In genomic region chr17:18383079-18383481, GRCh38 we compare ENCODE assay signal across 12 cellular contexts. TPM values are rescaled to one million over a fixed set of nuclear protein-coding genes. Genes with fewer than 3 reads are reported as not detected.
A peak's percentile ranks its signal among the peaks of the same experiment; 100 is the strongest.
DNase-seq lines count a peak whose midpoint lies in the region; ATAC-seq and TF ChIP-seq lines count a peak whose summit lies in the region.
"Not testable (repeated sequence)": the region's sequence is repeated elsewhere in the genome, so short reads cannot be mapped to it uniquely, and the experiment has no call there.
"Had no signal": no experiment of that assay in that cellular context is flagged by ENCODE, and none has a peak within 500 bp of the region (broad histone marks: within the 10 kb centered on the region; RNA-seq: fewer than 3 reads in every experiment).

No MANE protein-coding gene starts in this region.

- not testable (repeated sequence) for H3K27ac Mint-ChIP-seq in T-helper 17 cell; central memory CD8-positive, alpha-beta T cell (ENCODE audit: low read depth)

- not testable (repeated sequence) for H3K36me3 ChIP-seq in DND-41 (ENCODE audit: insufficient read depth, low read length)

- H4K20me1 ChIP-seq in DND-41 (ENCODE audit: insufficient read depth, low read length), result not testable (repeated sequence)

- H3K79me2 ChIP-seq in DND-41 (ENCODE audit: insufficient read depth, low read length), result not testable (repeated sequence)

- not testable (repeated sequence) for H2AFZ ChIP-seq in DND-41 (ENCODE audit: low read depth, low read length)

- peaks cover 11% of the 10 kb centered on the region for H3K27me3 Mint-ChIP-seq in T-helper 17 cell
- peaks cover 14% of the 10 kb centered on the region for H3K27me3 Mint-ChIP-seq in central memory CD8-positive, alpha-beta T cell

- H3K4me2 ChIP-seq in DND-41 (ENCODE audit: insufficient read depth, low read length), result not testable (repeated sequence)

- H3K27ac ChIP-seq in DND-41 (ENCODE audit: low read length), result not testable (repeated sequence)

- not testable (repeated sequence) for TF ChIP-seq CTCF in DND-41 (IDR thresholded peaks at IDR 0.05; ENCODE audit: borderline replicate concordance, extremely low read depth, low read length, poor library complexity, severe bottlenecking)

- not testable (repeated sequence) for H3K9me3 ChIP-seq in DND-41 (ENCODE audit: insufficient read depth, low read length, severe bottlenecking); T-helper 17 cell (ENCODE audit: control insufficient read depth, low read length, poor library complexity, severe bottlenecking)

- H3K27me3 ChIP-seq in DND-41 (ENCODE audit: insufficient read depth, low read length, poor library complexity), result not testable (repeated sequence)

- H3K4me3 ChIP-seq in DND-41 (ENCODE audit: low read depth in 1 of 2, low read length in 2 of 2), result not testable (repeated sequence)

- peak; percentile 77 for ATAC-seq in DND-41 (ENCODE audit: insufficient read depth, low read depth)
- peak; percentile 75 for ATAC-seq in T-helper 17 cell
- peak; percentile 58 for ATAC-seq in central memory CD8-positive, alpha-beta T cell (replicated peaks; ENCODE audit: extremely low read depth, poor library complexity, severe bottlenecking)

- not testable (repeated sequence) for H3K36me3 Mint-ChIP-seq in T-helper 17 cell (ENCODE audit: low read depth); central memory CD8-positive, alpha-beta T cell (ENCODE audit: insufficient read depth)

- DNase-seq in DND-41 (peak; percentile 59), NCI-H146 treated with DMSO at 0.1 percent for 48 hours (lab: John Stamatoyannopoulos, UW; ENCODE audit: unreplicated experiment) (peak; percentile 11), mesenteric fat pad (ENCODE audit: low spot score) (peak; percentile 86)
- not testable (repeated sequence) for DNase-seq in T-helper 17 cell; central memory CD8-positive, alpha-beta T cell (ENCODE audit: low spot score in 2 of 2)
- DNase-seq in activated CD8-positive, alpha-beta memory T cell treated with anti-CD3 and anti-CD28 coated beads, Interleukin-2, amount 50 U/mL, for 4 hours, result peak; percentile 25
- peak; percentile 15 for DNase-seq in stimulated activated CD4-positive, alpha-beta T cell treated with anti-CD3 and anti-CD28 coated beads, Interleukin-1b, Interleukin-23, amount 100 ng/mL, for 48 hours

- H3K4me1 ChIP-seq in DND-41 (ENCODE audit: insufficient read depth, low read length), result not testable (repeated sequence)

- not testable (repeated sequence) for H3K9ac ChIP-seq in DND-41 (ENCODE audit: low read depth, low read length)

- H3K9me3 Mint-ChIP-seq in central memory CD8-positive, alpha-beta T cell, result not testable (repeated sequence)

- H3K4me3 Mint-ChIP-seq in T-helper 17 cell, result peak overlapping the region; percentile 15
- H3K4me3 Mint-ChIP-seq in central memory CD8-positive, alpha-beta T cell, result peak overlapping the region; percentile 40

- H3K4me1 Mint-ChIP-seq in T-helper 17 cell; central memory CD8-positive, alpha-beta T cell: not testable (repeated sequence)

RNA-seq across cellular contexts. Expression of gene EVPLL, which starts 5.5 kb away (rescaled TPM):
- not detected for total RNA-seq in T-helper 17 cell
- 0.22 TPM for total RNA-seq in mesenteric fat pad
- total RNA-seq: cerebellum; left ventricle myocardium superior; LHCN-M2; SJCRH30; T-helper 1 cell treated with Interleukin-12 subunit alpha and Interleukin-12 subunit beta and Interleukin-4 antibody, amounts not matched to agents 30 ng/mL and 1 ng/mL, for 36 hours had no signal

RNA-seq across cellular contexts. Expression of gene SHMT1, which starts 19.7 kb away (rescaled TPM):
- total RNA-seq in T-helper 17 cell (10 to 100 TPM in 1 of 2 donors, 1 to 10 TPM in 1; 9.8 to 14.0 TPM), mesenteric fat pad (87.2 TPM)
